Comparison of ENCODE assay signal across 24 cellular contexts in the genomic region with DNA sequence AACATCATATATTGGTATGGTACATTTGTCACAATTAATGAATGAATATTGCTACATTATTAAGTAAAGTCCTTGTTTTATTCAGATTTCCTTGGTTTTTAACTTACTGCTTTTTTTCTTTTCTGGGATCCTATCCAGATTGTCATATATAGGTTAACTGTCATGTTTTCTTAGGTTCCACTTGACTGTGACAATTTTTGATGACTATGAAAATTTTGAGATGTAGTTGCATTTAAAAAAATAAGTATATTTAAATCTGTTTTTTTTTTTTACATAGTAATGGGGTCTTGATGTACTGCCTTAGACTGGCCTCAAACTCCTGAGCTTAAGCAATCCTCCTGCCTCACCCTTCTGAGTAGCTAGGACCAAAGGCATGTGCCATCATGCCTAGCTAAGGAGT.
"Had no signal": no experiment of that assay in that cellular context is flagged by ENCODE, and none has a peak within 500 bp of the region (broad histone marks: within the 10 kb centered on the region; RNA-seq: fewer than 3 reads in every experiment).

No MANE protein-coding gene starts in this region.

- ATAC-seq: mucosa of descending colon; naive thymus-derived CD4-positive, alpha-beta T cell; natural killer cell treated with Interleukin-12 subunit alpha and Interleukin-12 subunit beta and Interleukin-15 and Interleukin-18, amount 100 ng/mL, for 72 hours; stimulated activated effector memory CD8-positive, alpha-beta T cell treated with anti-CD3 and anti-CD28 coated beads, Interleukin-12 subunit alpha, Interleukin-12 subunit beta, amount 100 ng/mL, for 72 hours had no signal

- H3K4me1 Mint-ChIP-seq: memory B cell had no signal

- H3K27ac ChIP-seq: left ventricle myocardium inferior, ovary, right atrium auricular region, sigmoid colon, spleen, suprapubic skin, thoracic aorta, tibial artery, upper lobe of left lung, vagina had no signal

- H3K4me1 ChIP-seq: left ventricle myocardium inferior, right atrium auricular region, sigmoid colon, spleen, suprapubic skin, tibial artery, vagina had no signal

- H3K36me3 ChIP-seq: left ventricle myocardium inferior, ovary, right atrium auricular region, sigmoid colon, spleen, suprapubic skin, thoracic aorta, tibial artery, upper lobe of left lung, vagina had no signal

- H3K9me3 Mint-ChIP-seq: memory B cell; naive thymus-derived CD4-positive, alpha-beta T cell; natural killer cell treated with Interleukin-12 subunit alpha and Interleukin-12 subunit beta and Interleukin-15 and Interleukin-18, amount 100 ng/mL, for 72 hours; stimulated activated effector memory CD8-positive, alpha-beta T cell treated with anti-CD3 and anti-CD28 coated beads, Interleukin-12 subunit alpha, Interleukin-12 subunit beta, amount 100 ng/mL, for 72 hours; stimulated activated naive CD8-positive, alpha-beta T cell treated with anti-CD3 and anti-CD28 coated beads, Interleukin-15, Interleukin-2, amounts not matched to agents 100 ng/mL and 50 ng/mL, for 24 hours had no signal

- H3K27me3 ChIP-seq: ovary, right atrium auricular region, sigmoid colon, spleen, suprapubic skin, upper lobe of left lung, vagina had no signal

- H3K36me3 Mint-ChIP-seq: memory B cell; natural killer cell treated with Interleukin-12 subunit alpha and Interleukin-12 subunit beta and Interleukin-15 and Interleukin-18, amount 100 ng/mL, for 72 hours had no signal

- DNase-seq: hypothalamus; islet precursor cell; left ventricle myocardium inferior; midbrain; mucosa of descending colon; naive thymus-derived CD4-positive, alpha-beta T cell; ovary; sigmoid colon; small intestine; spleen; stimulated activated CD4-positive, alpha-beta T cell treated with anti-CD3 and anti-CD28 coated beads, Interleukin-4, amount 100 ng/mL, for 24 hours; stimulated activated naive CD4-positive, alpha-beta T cell; tibial artery; upper lobe of left lung had no signal

- H3K4me3 ChIP-seq: left ventricle myocardium inferior, lung, mucosa of descending colon, ovary, right atrium auricular region, sigmoid colon, spleen, suprapubic skin, thoracic aorta, tibial artery, upper lobe of left lung, vagina had no signal

- H3K27me3 Mint-ChIP-seq: memory B cell; naive thymus-derived CD4-positive, alpha-beta T cell; natural killer cell treated with Interleukin-12 subunit alpha and Interleukin-12 subunit beta and Interleukin-15 and Interleukin-18, amount 100 ng/mL, for 72 hours; progenitor cell of endocrine pancreas; stimulated activated naive CD8-positive, alpha-beta T cell treated with anti-CD3 and anti-CD28 coated beads, Interleukin-15, Interleukin-2, amounts not matched to agents 100 ng/mL and 50 ng/mL, for 24 hours had no signal

- H3K27ac Mint-ChIP-seq: memory B cell; naive thymus-derived CD4-positive, alpha-beta T cell; progenitor cell of endocrine pancreas; stimulated activated effector memory CD8-positive, alpha-beta T cell treated with anti-CD3 and anti-CD28 coated beads, Interleukin-12 subunit alpha, Interleukin-12 subunit beta, amount 100 ng/mL, for 72 hours; stimulated activated naive CD8-positive, alpha-beta T cell treated with anti-CD3 and anti-CD28 coated beads, Interleukin-15, Interleukin-2, amounts not matched to agents 100 ng/mL and 50 ng/mL, for 24 hours had no signal

- H3K9me3 ChIP-seq: left ventricle myocardium inferior, mucosa of descending colon, ovary, right atrium auricular region, sigmoid colon, spleen, suprapubic skin, thoracic aorta, tibial artery, upper lobe of left lung, vagina had no signal

- H3K4me3 Mint-ChIP-seq: memory B cell; naive thymus-derived CD4-positive, alpha-beta T cell; stimulated activated effector memory CD8-positive, alpha-beta T cell treated with anti-CD3 and anti-CD28 coated beads, Interleukin-12 subunit alpha, Interleukin-12 subunit beta, amount 100 ng/mL, for 72 hours; stimulated activated naive CD8-positive, alpha-beta T cell treated with anti-CD3 and anti-CD28 coated beads, Interleukin-15, Interleukin-2, amounts not matched to agents 100 ng/mL and 50 ng/mL, for 24 hours had no signal
